In genomic region chr10:341081-341740, GRCh38 we compare ENCODE assay signal across 14 cellular contexts.
A peak's percentile ranks its signal among the peaks of the same experiment; 100 is the strongest.
DNase-seq lines count a peak whose midpoint lies in the region; ATAC-seq and TF ChIP-seq lines count a peak whose summit lies in the region.
"Had no signal": no experiment of that assay in that cellular context is flagged by ENCODE, and none has a peak within 500 bp of the region (broad histone marks: within the 10 kb centered on the region; RNA-seq: fewer than 3 reads in every experiment).

No MANE protein-coding gene starts in this region.

- no peak overlapping the region for H3K56ac ChIP-seq in H9 (ENCODE audit: insufficient read length, low read depth, low read length)

- H3K14ac ChIP-seq in H9 (ENCODE audit: insufficient read depth, low read length) (no peak overlapping the region), neuronal stem cell (ENCODE audit: low read length) (no peak overlapping the region)

- no peak for TF ChIP-seq CTCF in H9 (conservative IDR thresholded peaks at IDR 0.05)
- TF ChIP-seq CTCF in tibial nerve (IDR thresholded peaks at IDR 0.05): no peak
- TF ChIP-seq CTCF in foreskin keratinocyte (conservative IDR thresholded peaks at IDR 0.05): no peak

- peak overlapping the region; percentile 31 for H3K27ac Mint-ChIP-seq in activated CD4-positive, alpha-beta T cell treated with anti-CD3 and anti-CD28 coated beads, Interleukin-2, amount 10 ng/mL, durations not matched to agents 7 days and 5 days
- H3K27ac Mint-ChIP-seq in H9: peak overlapping the region in 2 of 3 experiments; percentile 17 to 28; a peak in 2 of 7 replicates

- H3K18ac ChIP-seq in H9 (ENCODE audit: insufficient read length, low read depth, low read length): no peak overlapping the region
- H3K18ac ChIP-seq in neuronal stem cell (ENCODE audit: low read length): no peak overlapping the region

- H2BK15ac ChIP-seq in H9 (ENCODE audit: low read depth, low read length) (no peak overlapping the region), neuronal stem cell (ENCODE audit: low read length) (no peak overlapping the region)

- H2AK5ac ChIP-seq in H9 (ENCODE audit: insufficient read length, low read length): no peak overlapping the region
- H2AK5ac ChIP-seq in neuronal stem cell (ENCODE audit: low read depth, low read length): no peak overlapping the region

- no peaks in the 10 kb centered on the region for H3K9me3 Mint-ChIP-seq in activated CD4-positive, alpha-beta T cell treated with anti-CD3 and anti-CD28 coated beads, Interleukin-2, amount 10 ng/mL, durations not matched to agents 7 days and 5 days
- H3K9me3 Mint-ChIP-seq in H9: peaks cover 0 to 2% of the 10 kb centered on the region in 2 experiments; a peak in 1 of 5 replicates
- H3K9me3 Mint-ChIP-seq: CD8-positive, alpha-beta memory T cell had no signal

- H4K91ac ChIP-seq in H9 (ENCODE audit: insufficient read length, low read depth, low read length) (no peak overlapping the region), neuronal stem cell (ENCODE audit: low read depth, low read length, poor library complexity) (no peak overlapping the region)

- H2BK20ac ChIP-seq in H9 (ENCODE audit: low read depth, low read length, poor library complexity, severe bottlenecking): no peak overlapping the region

- H2BK120ac ChIP-seq in H9 (ENCODE audit: low read depth, low read length, poor library complexity, severe bottlenecking) (no peak overlapping the region), neuronal stem cell (ENCODE audit: low read depth, low read length) (no peak overlapping the region)

- POLR2A ChIA-PET in activated CD4-positive, alpha-beta T cell treated with anti-CD3 and anti-CD28 coated beads, Interleukin-2, amount 10 ng/mL, durations not matched to agents 7 days and 5 days (lab: Charles Lee): no interaction called here

- no peak overlapping the region for H3K4ac ChIP-seq in H9 (ENCODE audit: low read depth, low read length)
- no peak overlapping the region for H3K4ac ChIP-seq in neuronal stem cell (ENCODE audit: low read length)

- H3K9ac ChIP-seq in H9 (ENCODE audit: extremely low read depth, insufficient read length, low read length): no peak overlapping the region
- no peak overlapping the region for H3K9ac ChIP-seq in neuronal stem cell (ENCODE audit: low read depth, low read length, poor library complexity)

- no peak for ATAC-seq in foreskin keratinocyte
- ATAC-seq: HCT116 had no signal

- H3K4me1 ChIP-seq in H9 (ENCODE audit: insufficient read depth, low read length) (no peaks in the 10 kb centered on the region), neuronal stem cell (ENCODE audit: control insufficient read depth in 2 of 2, insufficient read depth in 1 of 2, low read depth in 1 of 2, low read length in 2 of 2) (no peaks in the 10 kb centered on the region), tibial nerve (no peaks in the 10 kb centered on the region), foreskin keratinocyte (peaks cover 12% of the 10 kb centered on the region)
- H3K4me1 ChIP-seq: Caco-2 had no signal

- H3K79me2 ChIP-seq in H9 (ENCODE audit: insufficient read depth, low read length): no peaks in the 10 kb centered on the region

- no CpG with 5 or more reads among the region's 23 CpGs for WGBS in H9 (ENCODE audit: extremely low coverage, insufficient read length, low lambda C conversion rate)
- no CpG with 5 or more reads among the region's 23 CpGs for WGBS in neuronal stem cell (ENCODE audit: extremely low coverage in 2 of 2, insufficient read length in 2 of 2, insufficient replicate concordance in 1 of 2), 2 donors
- 94% methylated on average over 23 of the region's 23 CpGs for WGBS in tibial nerve, 2 donors

- H3K79me1 ChIP-seq in H9 (ENCODE audit: insufficient read depth, low read depth, low read length, poor library complexity, severe bottlenecking) (no peaks in the 10 kb centered on the region), neuronal stem cell (ENCODE audit: low read depth, low read length) (no peaks in the 10 kb centered on the region)

- H3K27me3 Mint-ChIP-seq in activated CD4-positive, alpha-beta T cell treated with anti-CD3 and anti-CD28 coated beads, Interleukin-2, amount 10 ng/mL, durations not matched to agents 7 days and 5 days: no peaks in the 10 kb centered on the region
- no peaks in the 10 kb centered on the region for H3K27me3 Mint-ChIP-seq in H9 (ENCODE audit: low read depth)
- H3K27me3 Mint-ChIP-seq: CD8-positive, alpha-beta memory T cell had no signal

- CTCF ChIA-PET in activated CD4-positive, alpha-beta T cell treated with anti-CD3 and anti-CD28 coated beads, Interleukin-2, amount 10 ng/mL, durations not matched to agents 7 days and 5 days (lab: Charles Lee): interaction anchor here (0.7 to 1.1 kb wide), 2 partner anchors 11 to 13 kb away, joined by 3 to 6 read pairs; no protein-coding TSS in a partner anchor

- H3K36me3 Mint-ChIP-seq in activated CD4-positive, alpha-beta T cell treated with anti-CD3 and anti-CD28 coated beads, Interleukin-2, amount 10 ng/mL, durations not matched to agents 7 days and 5 days (ENCODE audit: low read depth): peaks cover 3% of the 10 kb centered on the region
- peaks cover 19 to 26% (median 23%) of the 10 kb centered on the region in 3 experiments for H3K36me3 Mint-ChIP-seq in H9 (ENCODE audit: insufficient read depth in 1 of 3, low read depth in 3 of 3)

- no peak overlapping the region for H3K27ac ChIP-seq in H9 (ENCODE audit: insufficient read length, low read depth, low read length)
- no peak overlapping the region for H3K27ac ChIP-seq in neuronal stem cell (replicated peaks; ENCODE audit: low read length)
- H3K27ac ChIP-seq in tibial nerve: no peak overlapping the region
- no peak overlapping the region for H3K27ac ChIP-seq in foreskin keratinocyte
- H3K27ac ChIP-seq: 22Rv1, HL-60 had no signal

- H2AFZ ChIP-seq in H9 (ENCODE audit: low read length): no peak overlapping the region
- no peak overlapping the region for H2AFZ ChIP-seq in neuronal stem cell (ENCODE audit: low read length)

- no peak for TF ChIP-seq POLR2A in tibial nerve (IDR thresholded peaks at IDR 0.05)

- H4K8ac ChIP-seq in H9 (replicated peaks; ENCODE audit: insufficient read length, low read depth, low read length): no peak overlapping the region
- no peak overlapping the region for H4K8ac ChIP-seq in neuronal stem cell (ENCODE audit: low read depth, low read length)

- H2BK12ac ChIP-seq in H9 (ENCODE audit: insufficient read length, low read depth, low read length) (no peak overlapping the region), neuronal stem cell (ENCODE audit: low read length) (no peak overlapping the region)

- H2BK5ac ChIP-seq in H9 (ENCODE audit: insufficient read length, low read length): no peak overlapping the region
- no peak overlapping the region for H2BK5ac ChIP-seq in neuronal stem cell (ENCODE audit: low read length)

- no peak overlapping the region for H3K23ac ChIP-seq in H9 (ENCODE audit: insufficient read length, low read depth, low read length)
- peak overlapping the region; percentile 8 for H3K23ac ChIP-seq in neuronal stem cell (ENCODE audit: low read depth, low read length, poor library complexity)

- no peaks in the 10 kb centered on the region for H4K20me1 ChIP-seq in H9 (ENCODE audit: control insufficient read depth, insufficient read depth, insufficient read length)

- H3K4me3 Mint-ChIP-seq in activated CD4-positive, alpha-beta T cell treated with anti-CD3 and anti-CD28 coated beads, Interleukin-2, amount 10 ng/mL, durations not matched to agents 7 days and 5 days: no peak overlapping the region
- no peak overlapping the region for H3K4me3 Mint-ChIP-seq in H9
- H3K4me3 Mint-ChIP-seq: CD8-positive, alpha-beta memory T cell had no signal

- no peaks in the 10 kb centered on the region for H3K23me2 ChIP-seq in H9 (ENCODE audit: insufficient read length, low read depth, low read length, poor library complexity, severe bottlenecking)

- H3K4me1 Mint-ChIP-seq in activated CD4-positive, alpha-beta T cell treated with anti-CD3 and anti-CD28 coated beads, Interleukin-2, amount 10 ng/mL, durations not matched to agents 7 days and 5 days: peaks cover 2% of the 10 kb centered on the region
- no peaks in the 10 kb centered on the region for H3K4me1 Mint-ChIP-seq in H9

- TF ChIP-seq EP300 in tibial nerve (IDR thresholded peaks at IDR 0.05): no peak

- H3K27me3 ChIP-seq in H9 (ENCODE audit: insufficient read depth, low read length) (no peaks in the 10 kb centered on the region), neuronal stem cell (ENCODE audit: control insufficient read depth in 3 of 3, insufficient read depth in 3 of 3, low read depth in 1 of 3, low read length in 3 of 3) (no peaks in the 10 kb centered on the region), tibial nerve (no peaks in the 10 kb centered on the region), foreskin keratinocyte (no peaks in the 10 kb centered on the region)

- H4K5ac ChIP-seq in H9 (ENCODE audit: insufficient read length, low read depth, low read length): no peak overlapping the region

- H3K9me3 ChIP-seq in H9 (ENCODE audit: control insufficient read depth, low read depth, low read length) (no peaks in the 10 kb centered on the region), neuronal stem cell (replicated peaks in 1 of 2; ENCODE audit: control insufficient read depth in 2 of 2, insufficient read depth in 1 of 2, low read depth in 1 of 2, low read length in 2 of 2) (no peaks in the 10 kb centered on the region), tibial nerve (no peaks in the 10 kb centered on the region)
- H3K9me3 ChIP-seq: Caco-2 had no signal

- no peak overlapping the region for H3T11ph ChIP-seq in H9 (ENCODE audit: low read length)

- H3K4me2 ChIP-seq in H9 (ENCODE audit: insufficient read depth, insufficient read length, low read length): no peak overlapping the region
- H3K4me2 ChIP-seq in neuronal stem cell (ENCODE audit: insufficient read depth, low read length, poor library complexity, severe bottlenecking): no peak overlapping the region

- H3K4me3 ChIP-seq in neuronal stem cell (ENCODE audit: low read length in 2 of 2) (no peak overlapping the region), tibial nerve (no peak overlapping the region)

- H3K36me3 ChIP-seq in neuronal stem cell (replicated peaks in 1 of 2; ENCODE audit: control insufficient read depth in 2 of 2, insufficient read depth in 2 of 2, low read length in 2 of 2) (peaks cover 34 to 80% of the 10 kb centered on the region in 2 donors), tibial nerve (peaks cover 0 to 83% (median 3%) of the 10 kb centered on the region in 3 donors)

- no peak for DNase-seq in activated CD4-positive, alpha-beta T cell treated with anti-CD3 and anti-CD28 coated beads, Interleukin-2, amount 10 ng/mL, durations not matched to agents 7 days and 5 days
- DNase-seq in activated CD4-positive, alpha-beta T cell treated with anti-CD3 and anti-CD28 coated beads for 48 hours: no peak
- no peak for DNase-seq in H9
- no peak for DNase-seq in neuronal stem cell (ENCODE audit: low spot score)
- DNase-seq in ureter (ENCODE audit: low spot score): peak; percentile 30
- DNase-seq in tibial nerve (ENCODE audit: low spot score in 2 of 2): no peak
- DNase-seq in foreskin keratinocyte: no peak
- DNase-seq: Caco-2; CD8-positive, alpha-beta memory T cell; DMS53; GF-D8 had no signal
